ENCODE assay signal across 20 cellular contexts in genomic region chr2:72738096-72738495, GRCh38.
DNase-seq lines count a peak whose midpoint lies in the region; FAIRE-seq and TF ChIP-seq lines count a peak whose summit lies in the region.
"Had no signal": no experiment of that assay in that cellular context is flagged by ENCODE, and none has a peak within 500 bp of the region (broad histone marks: within the 10 kb centered on the region; RNA-seq: fewer than 3 reads in every experiment).

No MANE protein-coding gene starts in this region.

- no peaks in the 10 kb centered on the region for H3K9me3 ChIP-seq in astrocyte (ENCODE audit: insufficient read depth, low read depth, low read length)
- H3K9me3 ChIP-seq: SK-N-SH had no signal

- H3K4me2 ChIP-seq in astrocyte (ENCODE audit: low read length) = no peak overlapping the region
- H3K4me2 ChIP-seq: SK-N-SH had no signal

- H3K27me3 Mint-ChIP-seq in astrocyte (ENCODE audit: low read depth, unreplicated experiment) = no peaks in the 10 kb centered on the region
- H3K27me3 Mint-ChIP-seq: B cell had no signal

- DNase-seq in EH (ENCODE audit: low read depth) (peak; percentile 33), HCEC 1CT (peak; percentile 38), astrocyte (ENCODE audit: low read depth) (no peak), iris pigment epithelial cell (ENCODE audit: low read depth) (peak; percentile 35), dedifferentiated amniotic fluid mesenchymal stem cell (ENCODE audit: extremely low spot score) (no peak), dermis blood vessel endothelial cell (no peak), Kasumi-1 (lab: John Stamatoyannopoulos, UW) (no peak)
- DNase-seq: GOT3, KG1, NCI-H1105, NCI-H146, NCI-H2029, NCI-H226, NCI-H510A treated with DMSO at 0.1 percent for 48 hours, NCI-H748 treated with DMSO at 0.1 percent for 48 hours, SIG-M5, SK-N-SH had no signal

- H3K27me3 ChIP-seq in astrocyte (ENCODE audit: insufficient read depth, low read length) = no peaks in the 10 kb centered on the region

- no peaks in the 10 kb centered on the region for H4K20me1 ChIP-seq in astrocyte (ENCODE audit: insufficient read depth, low read length)

- H3K4me3 ChIP-seq in astrocyte (ENCODE audit: insufficient read depth, low read depth, low read length) = no peak overlapping the region
- H3K4me3 ChIP-seq: GM12878 had no signal

- no peak overlapping the region for H3K4me3 Mint-ChIP-seq in astrocyte (ENCODE audit: unreplicated experiment)
- H3K4me3 Mint-ChIP-seq: B cell, CD14-positive monocyte had no signal

- H3K36me3 ChIP-seq in astrocyte (ENCODE audit: insufficient read depth, low read length) = no peaks in the 10 kb centered on the region

- H3K36me3 Mint-ChIP-seq in astrocyte (ENCODE audit: low read depth, unreplicated experiment) = no peaks in the 10 kb centered on the region
- H3K36me3 Mint-ChIP-seq: CD14-positive monocyte had no signal

- peak; percentile 58 for FAIRE-seq in astrocyte (lab: Jason Lieb, UNC)
- FAIRE-seq: GM12878 had no signal

- H3K27ac ChIP-seq in astrocyte (ENCODE audit: low read depth, low read length) = no peak overlapping the region

- H3K9me3 Mint-ChIP-seq in astrocyte (ENCODE audit: unreplicated experiment) = no peaks in the 10 kb centered on the region
- H3K9me3 Mint-ChIP-seq: CD14-positive monocyte had no signal

- H2AFZ ChIP-seq in astrocyte (ENCODE audit: low read depth, low read length) = no peak overlapping the region

- TF ChIP-seq CTCF in astrocyte (IDR thresholded peaks at IDR 0.05; ENCODE audit: insufficient read depth, low read depth, low read length) = no peak

- peaks cover 4% of the 10 kb centered on the region for H3K4me1 Mint-ChIP-seq in astrocyte (ENCODE audit: low read depth, unreplicated experiment)
- H3K4me1 Mint-ChIP-seq: B cell, CD14-positive monocyte had no signal

- H3K9ac ChIP-seq in astrocyte (ENCODE audit: low read length) = no peak overlapping the region
- H3K9ac ChIP-seq: SK-N-SH had no signal

- H3K79me2 ChIP-seq in astrocyte (ENCODE audit: insufficient read depth, low read length) = no peaks in the 10 kb centered on the region

- no peak overlapping the region for H3K27ac Mint-ChIP-seq in astrocyte (ENCODE audit: unreplicated experiment)
- H3K27ac Mint-ChIP-seq: B cell, CD14-positive monocyte had no signal

- H3K4me1 ChIP-seq in astrocyte (ENCODE audit: insufficient read depth, low read length) = no peaks in the 10 kb centered on the region

Comparison
In these comparisons a context has a peak if more than half of its experiments do, and no peak if none do; other contexts are left out.
1. DNase-seq: peak in EH (single experiment), HCEC 1CT (single experiment) and iris pigment epithelial cell (single experiment); none in astrocyte (single experiment), dedifferentiated amniotic fluid mesenchymal stem cell (single experiment), dermis blood vessel endothelial cell (single experiment) and Kasumi-1 (0 of 2).